38 cellular contexts compared by ENCODE assay signal in genomic region chr11:133425992-133426391, GRCh38.
"Had no signal": no experiment of that assay in that cellular context is flagged by ENCODE, and none has a peak within 500 bp of the region (broad histone marks: within the 10 kb centered on the region; RNA-seq: fewer than 3 reads in every experiment).

No MANE protein-coding gene starts in this region.

- DNase-seq: activated effector memory CD4-positive, alpha-beta T cell treated with anti-CD3 and anti-CD28 coated beads, Interleukin-2, amount 50 U/mL, for 16 hours; activated effector memory CD4-positive, alpha-beta T cell treated with Interleukin-2 at 50 U/mL for 16 hours; activated gamma-delta T cell; activated gamma-delta T cell treated with Interleukin-2 at 50 U/mL for 16 hours; activated naive CD4-positive, alpha-beta T cell; activated naive CD4-positive, alpha-beta T cell treated with anti-CD3 and anti-CD28 coated beads for 36 hours; activated naive CD4-positive, alpha-beta T cell treated with anti-CD3 and anti-CD28 coated beads, Interleukin-2, amount 10 ng/mL, durations not matched to agents 7 days and 5 days; activated naive CD4-positive, alpha-beta T cell treated with anti-CD3 and anti-CD28 coated beads, Interleukin-2, amount 50 U/mL, for 16 hours; activated naive CD4-positive, alpha-beta T cell treated with Interleukin-2 at 50 U/mL for 16 hours; activated naive CD8-positive, alpha-beta T cell treated with anti-CD3 and anti-CD28 coated beads for 36 hours; activated naive CD8-positive, alpha-beta T cell treated with anti-CD3 and anti-CD28 coated beads, Interleukin-2, amount 10 ng/mL, durations not matched to agents 7 days and 5 days; activated naive CD8-positive, alpha-beta T cell treated with anti-CD3 and anti-CD28 coated beads, Interleukin-2, amount 50 U/mL, for 24 hours; activated T-cell treated with anti-CD3 and anti-CD28 coated beads, Interleukin-2, amount 50 U/mL, for 1 hour; activated T-cell treated with anti-CD3 and anti-CD28 coated beads, Interleukin-2, amount 50 U/mL, for 24 hours; activated T-cell treated with anti-CD3 and anti-CD28 coated beads, Interleukin-2, amount 50 U/mL, for 4 hours; activated T-cell treated with anti-CD3 and anti-CD28 coated beads, Interleukin-2, amount 50 U/mL, for 48 hours; activated T-cell treated with anti-CD3 and anti-CD28 coated beads, Interleukin-2, amount 50 U/mL, for 72 hours; adrenal gland; amniotic stem cell; amygdala; anterior cingulate cortex; aorta; body of pancreas; brain microvascular endothelial cell; caudate nucleus; central memory CD4-positive, alpha-beta T cell; cerebellar nuclear complex had no signal

- H3K4me3 Mint-ChIP-seq: activated naive CD4-positive, alpha-beta T cell treated with anti-CD3 and anti-CD28 coated beads for 36 hours; activated naive CD4-positive, alpha-beta T cell treated with anti-CD3 and anti-CD28 coated beads, Interleukin-2, amount 10 ng/mL, durations not matched to agents 7 days and 5 days; activated naive CD4-positive, alpha-beta T cell treated with anti-CD3 and anti-CD28 coated beads, Interleukin-2, amount 50 U/mL, for 24 hours; activated naive CD8-positive, alpha-beta T cell; activated naive CD8-positive, alpha-beta T cell treated with anti-CD3 and anti-CD28 coated beads for 36 hours; activated naive CD8-positive, alpha-beta T cell treated with anti-CD3 and anti-CD28 coated beads, Interleukin-2, amount 10 ng/mL, durations not matched to agents 7 days and 5 days; activated naive CD8-positive, alpha-beta T cell treated with anti-CD3 and anti-CD28 coated beads, Interleukin-2, amount 50 U/mL, for 24 hours; activated T-cell treated with anti-CD3 and anti-CD28 coated beads, Interleukin-2, amount 50 U/mL, for 24 hours; activated T-cell treated with anti-CD3 and anti-CD28 coated beads, Interleukin-2, amount 50 U/mL, for 4 hours; activated T-cell treated with anti-CD3 and anti-CD28 coated beads, Interleukin-2, amount 50 U/mL, for 72 hours; activated T-helper 1 cell treated with anti-CD3 and anti-CD28 coated beads, Interleukin-12 subunit alpha, Interleukin-12 subunit beta, Interleukin-2, Interleukin-4 antibody, amounts not matched to agents 30 ng/mL and 10 ng/mL and 1 ng/mL, durations not matched to agents 14 hours and 24 hours and 36 hours; activated T-helper 17 cell treated with anti-CD3 and anti-CD28 coated beads, Interleukin-2, amount 50 U/mL, for 72 hours; brain; central memory CD8-positive, alpha-beta T cell had no signal

- H3K4me1 Mint-ChIP-seq: activated naive CD4-positive, alpha-beta T cell treated with anti-CD3 and anti-CD28 coated beads, Interleukin-2, amount 10 ng/mL, durations not matched to agents 7 days and 5 days; activated naive CD4-positive, alpha-beta T cell treated with anti-CD3 and anti-CD28 coated beads, Interleukin-2, amount 50 U/mL, for 24 hours; activated naive CD8-positive, alpha-beta T cell treated with anti-CD3 and anti-CD28 coated beads for 36 hours; activated naive CD8-positive, alpha-beta T cell treated with anti-CD3 and anti-CD28 coated beads, Interleukin-2, amount 10 ng/mL, durations not matched to agents 7 days and 5 days; activated naive CD8-positive, alpha-beta T cell treated with anti-CD3 and anti-CD28 coated beads, Interleukin-2, amount 50 U/mL, for 24 hours; activated T-helper 17 cell treated with anti-CD3 and anti-CD28 coated beads, Interleukin-2, amount 50 U/mL, for 72 hours; brain; central memory CD8-positive, alpha-beta T cell had no signal

- H3K27ac Mint-ChIP-seq: activated naive CD4-positive, alpha-beta T cell treated with anti-CD3 and anti-CD28 coated beads for 36 hours; activated naive CD4-positive, alpha-beta T cell treated with anti-CD3 and anti-CD28 coated beads, Interleukin-2, amount 10 ng/mL, durations not matched to agents 7 days and 5 days; activated naive CD4-positive, alpha-beta T cell treated with anti-CD3 and anti-CD28 coated beads, Interleukin-2, amount 50 U/mL, for 24 hours; activated naive CD4-positive, alpha-beta T cell treated with anti-CD3 and anti-CD28 coated beads, Interleukin-2, amount 50 U/mL, for 72 hours; activated naive CD8-positive, alpha-beta T cell; activated naive CD8-positive, alpha-beta T cell treated with anti-CD3 and anti-CD28 coated beads for 36 hours; activated naive CD8-positive, alpha-beta T cell treated with anti-CD3 and anti-CD28 coated beads, Interleukin-2, amount 10 ng/mL, durations not matched to agents 7 days and 5 days; activated naive CD8-positive, alpha-beta T cell treated with anti-CD3 and anti-CD28 coated beads, Interleukin-2, amount 50 U/mL, for 24 hours; activated T-cell treated with anti-CD3 and anti-CD28 coated beads, Interleukin-2, amount 50 U/mL, for 24 hours; activated T-cell treated with anti-CD3 and anti-CD28 coated beads, Interleukin-2, amount 50 U/mL, for 72 hours; activated T-helper 1 cell treated with anti-CD3 and anti-CD28 coated beads, Interleukin-12 subunit alpha, Interleukin-12 subunit beta, Interleukin-2, Interleukin-4 antibody, amounts not matched to agents 30 ng/mL and 10 ng/mL and 1 ng/mL, durations not matched to agents 14 hours and 24 hours and 36 hours; activated T-helper 17 cell treated with anti-CD3 and anti-CD28 coated beads, Interleukin-2, amount 50 U/mL, for 72 hours; activated T-helper 2 cell treated with anti-CD3 and anti-CD28 coated beads, Interferon-gamma antibody, Interleukin-2, Interleukin-4, amounts not matched to agents 10 μg/mL and 5 μg/mL and 100 μg/mL, durations not matched to agents 14 hours and 24 hours and 36 hours; brain had no signal

- H3K9me3 ChIP-seq: adrenal gland, ascending aorta, body of pancreas, breast epithelium had no signal

- H3K36me3 ChIP-seq: adrenal gland, ascending aorta, brain microvascular endothelial cell, breast epithelium, cardiac muscle cell had no signal

- ATAC-seq: activated naive CD4-positive, alpha-beta T cell treated with anti-CD3 and anti-CD28 coated beads, Interleukin-2, amount 50 U/mL, for 72 hours; activated naive CD8-positive, alpha-beta T cell treated with anti-CD3 and anti-CD28 coated beads, Interleukin-2, amount 50 U/mL, for 24 hours; activated T-cell treated with anti-CD3 and anti-CD28 coated beads, Interleukin-2, amount 50 U/mL, for 4 hours; activated T-cell treated with anti-CD3 and anti-CD28 coated beads, Interleukin-2, amount 50 U/mL, for 72 hours; activated T-helper 17 cell treated with anti-CD3 and anti-CD28 coated beads, Interleukin-2, amount 50 U/mL, for 72 hours; body of pancreas had no signal

- H3K36me3 Mint-ChIP-seq: activated naive CD4-positive, alpha-beta T cell treated with anti-CD3 and anti-CD28 coated beads, Interleukin-2, amount 10 ng/mL, durations not matched to agents 7 days and 5 days; activated naive CD4-positive, alpha-beta T cell treated with anti-CD3 and anti-CD28 coated beads, Interleukin-2, amount 50 U/mL, for 24 hours; activated naive CD4-positive, alpha-beta T cell treated with anti-CD3 and anti-CD28 coated beads, Interleukin-2, amount 50 U/mL, for 72 hours; activated naive CD8-positive, alpha-beta T cell; activated naive CD8-positive, alpha-beta T cell treated with anti-CD3 and anti-CD28 coated beads for 36 hours; activated naive CD8-positive, alpha-beta T cell treated with anti-CD3 and anti-CD28 coated beads, Interleukin-2, amount 10 ng/mL, durations not matched to agents 7 days and 5 days; brain had no signal

- H3K4me3 ChIP-seq: adrenal gland, ascending aorta, body of pancreas, breast epithelium, cardiac muscle cell had no signal

- H3K27me3 Mint-ChIP-seq: activated naive CD4-positive, alpha-beta T cell treated with anti-CD3 and anti-CD28 coated beads, Interleukin-2, amount 10 ng/mL, durations not matched to agents 7 days and 5 days; activated naive CD8-positive, alpha-beta T cell treated with anti-CD3 and anti-CD28 coated beads for 36 hours; activated naive CD8-positive, alpha-beta T cell treated with anti-CD3 and anti-CD28 coated beads, Interleukin-2, amount 10 ng/mL, durations not matched to agents 7 days and 5 days; activated naive CD8-positive, alpha-beta T cell treated with anti-CD3 and anti-CD28 coated beads, Interleukin-2, amount 50 U/mL, for 24 hours; activated T-helper 17 cell treated with anti-CD3 and anti-CD28 coated beads, Interleukin-2, amount 50 U/mL, for 72 hours; brain; central memory CD8-positive, alpha-beta T cell had no signal

- H3K27ac ChIP-seq: adrenal gland, ascending aorta, body of pancreas, brain microvascular endothelial cell, breast epithelium, cardiac muscle cell had no signal

- H3K9me3 Mint-ChIP-seq: activated naive CD4-positive, alpha-beta T cell treated with anti-CD3 and anti-CD28 coated beads, Interleukin-2, amount 10 ng/mL, durations not matched to agents 7 days and 5 days; activated naive CD4-positive, alpha-beta T cell treated with anti-CD3 and anti-CD28 coated beads, Interleukin-2, amount 50 U/mL, for 24 hours; activated naive CD4-positive, alpha-beta T cell treated with anti-CD3 and anti-CD28 coated beads, Interleukin-2, amount 50 U/mL, for 72 hours; activated naive CD8-positive, alpha-beta T cell treated with anti-CD3 and anti-CD28 coated beads for 36 hours; activated naive CD8-positive, alpha-beta T cell treated with anti-CD3 and anti-CD28 coated beads, Interleukin-2, amount 10 ng/mL, durations not matched to agents 7 days and 5 days; activated naive CD8-positive, alpha-beta T cell treated with anti-CD3 and anti-CD28 coated beads, Interleukin-2, amount 50 U/mL, for 24 hours; activated T-cell treated with anti-CD3 and anti-CD28 coated beads, Interleukin-2, amount 50 U/mL, for 4 hours; activated T-helper 1 cell treated with anti-CD3 and anti-CD28 coated beads, Interleukin-12 subunit alpha, Interleukin-12 subunit beta, Interleukin-2, Interleukin-4 antibody, amounts not matched to agents 30 ng/mL and 10 ng/mL and 1 ng/mL, durations not matched to agents 14 hours and 24 hours and 36 hours; activated T-helper 17 cell treated with anti-CD3 and anti-CD28 coated beads, Interleukin-2, amount 50 U/mL, for 72 hours; activated T-helper 2 cell treated with anti-CD3 and anti-CD28 coated beads, Interferon-gamma antibody, Interleukin-2, Interleukin-4, amounts not matched to agents 10 μg/mL and 5 μg/mL and 100 μg/mL, durations not matched to agents 14 hours and 24 hours and 36 hours had no signal

- H3K27me3 ChIP-seq: adrenal gland, ascending aorta, body of pancreas, brain microvascular endothelial cell, breast epithelium, cardiac muscle cell had no signal

- H3K4me1 ChIP-seq: adrenal gland, ascending aorta, body of pancreas, breast epithelium had no signal
